8 cellular contexts compared by ENCODE assay signal in genomic region chr6:33247977-33248642, GRCh38. TPM values are rescaled to one million over a fixed set of nuclear protein-coding genes. Genes with fewer than 3 reads are reported as not detected.
DNase-seq lines count a peak whose midpoint lies in the region; ATAC-seq, FAIRE-seq and TF ChIP-seq lines count a peak whose summit lies in the region.

No MANE protein-coding gene starts in this region.

- TF ChIP-seq CTCF in GM12874 (IDR thresholded peaks at IDR 0.05; ENCODE audit: insufficient read depth, low read depth, low read length) (peak; percentile 93), kidney (IDR thresholded peaks at IDR 0.05; ENCODE audit: borderline replicate concordance, extremely low read depth, insufficient read depth) (peak; percentile 99)

- TF ChIP-seq POLR2A in H54 (IDR thresholded peaks at IDR 0.05; ENCODE audit: low read depth, low read length) = no peak

- peak overlapping the region; percentile 70 to 90 for H3K9ac ChIP-seq in kidney (ENCODE audit: low read length in 2 of 2)

- H3K9me3 ChIP-seq in kidney (ENCODE audit: control insufficient read depth in 1 of 2, low read length in 2 of 2) = no peaks in the 10 kb centered on the region

- FAIRE-seq in kidney (lab: Jason Lieb, UNC) (no peak), H54 (lab: Jason Lieb, UNC) (no peak)

- H3K27ac ChIP-seq in kidney (ENCODE audit: low read depth in 2 of 2, low read length in 2 of 2) = peak overlapping the region; percentile 89 to 97

- intact Hi-C loops in kidney (cut with DNase I) = no loop called here

- peaks cover 0 to 3% of the 10 kb centered on the region in 2 donors for H3K36me3 ChIP-seq in kidney (ENCODE audit: control insufficient read depth in 1 of 2, insufficient read depth in 2 of 2, low read length in 2 of 2)

- peak; percentile 95 for DNase-seq in NCI-H510A treated with DMSO at 0.1 percent for 48 hours (lab: John Stamatoyannopoulos, UW)
- peak; percentile 93 for DNase-seq in activated CD4-positive, alpha-beta T cell treated with anti-CD3 and anti-CD28 coated beads for 24 hours (ENCODE audit: low read depth in 2 of 2)
- DNase-seq in cerebellum (ENCODE audit: low spot score) = peak; percentile 78
- peak; percentile 94 for DNase-seq in kidney
- DNase-seq in stimulated activated CD4-positive, alpha-beta T cell treated with anti-CD3 and anti-CD28 coated beads, Interleukin-12 subunit alpha, Interleukin-12 subunit beta, amount 100 ng/mL, for 48 hours (ENCODE audit: low read depth in 2 of 3, low spot score in 1 of 3) = peak; percentile 84 to 97 (median 89)
- DNase-seq in H54 (ENCODE audit: insufficient read length, low spot score) = no peak

- ATAC-seq in HG03432 (IDR thresholded peaks at IDR 0.05; ENCODE audit: unreplicated experiment) = peak; percentile 38

- peaks cover 9 to 20% of the 10 kb centered on the region in 2 donors for H3K4me1 ChIP-seq in kidney (ENCODE audit: control insufficient read depth in 1 of 2, insufficient read depth in 1 of 2, low read depth in 1 of 2, low read length in 2 of 2)

- H3K4me3 ChIP-seq in kidney (ENCODE audit: low read length in 2 of 2) = peak overlapping the region; percentile 77 to 81

RNA-seq across cellular contexts. Expression of gene VPS52, which starts 23.6 kb away (rescaled TPM):
- total RNA-seq in cerebellum (37.8 TPM), kidney (64.4 TPM)
- 35.8 TPM for polyA plus RNA-seq in kidney (ENCODE audit: insufficient read depth, low read depth, low replicate concordance)

RNA-seq across cellular contexts. Expression of gene RPS18, which starts 23.8 kb away (rescaled TPM):
- total RNA-seq in cerebellum (1,193 TPM), kidney (1,706 TPM)
- polyA plus RNA-seq in kidney (ENCODE audit: insufficient read depth, low read depth, low replicate concordance) = 2,618 TPM

RNA-seq across cellular contexts. Expression of gene B3GALT4, which starts 28.8 kb away (rescaled TPM):
- total RNA-seq in cerebellum (10.8 TPM), kidney (20.2 TPM)
- polyA plus RNA-seq in kidney (ENCODE audit: insufficient read depth, low read depth, low replicate concordance) = 14.0 TPM

RNA-seq across cellular contexts. Expression of gene RING1, which starts 39.8 kb away (rescaled TPM):
- total RNA-seq in cerebellum (15.2 TPM), kidney (47.2 TPM)
- 48.6 TPM for polyA plus RNA-seq in kidney (ENCODE audit: insufficient read depth, low read depth, low replicate concordance)

RNA-seq across cellular contexts. Expression of gene WDR46, which starts 40.9 kb away (rescaled TPM):
- total RNA-seq in cerebellum (18.1 TPM), kidney (40.3 TPM)
- 46.5 TPM for polyA plus RNA-seq in kidney (ENCODE audit: insufficient read depth, low read depth, low replicate concordance)
